Comparison of ENCODE assay signal across 32 cellular contexts in the genomic region with DNA sequence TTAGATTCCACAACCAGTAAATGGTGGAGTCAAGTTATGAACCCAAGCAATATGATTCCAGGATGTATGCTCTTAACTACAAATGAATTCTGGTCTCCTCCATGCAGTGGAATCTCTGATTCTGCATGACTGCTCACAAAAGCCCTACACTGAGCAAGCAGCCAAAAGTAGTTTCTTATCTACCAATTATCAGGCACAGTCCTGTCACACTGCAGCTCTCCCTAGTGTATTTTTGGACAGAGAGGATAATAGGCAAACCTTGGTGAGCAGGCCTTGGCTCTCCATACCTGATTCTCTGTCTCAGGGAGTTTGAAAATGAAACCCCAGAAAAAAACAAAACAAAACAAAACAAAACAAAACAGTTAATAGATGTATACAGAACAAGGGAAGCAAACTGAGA. TPM values are rescaled to one million over a fixed set of nuclear protein-coding genes. Genes with fewer than 3 reads are reported as not detected.
DNase-seq lines count a peak whose midpoint lies in the region; ATAC-seq, FAIRE-seq and TF ChIP-seq lines count a peak whose summit lies in the region.
"Had no signal": no experiment of that assay in that cellular context is flagged by ENCODE, and none has a peak within 500 bp of the region (broad histone marks: within the 10 kb centered on the region; RNA-seq: fewer than 3 reads in every experiment).

No MANE protein-coding gene starts in this region.

- no peaks in the 10 kb centered on the region for H4K20me1 ChIP-seq in astrocyte (ENCODE audit: insufficient read depth, low read length)

- no peaks in the 10 kb centered on the region for H3K27me3 Mint-ChIP-seq in astrocyte (ENCODE audit: low read depth, unreplicated experiment)
- H3K27me3 Mint-ChIP-seq: activated T-cell treated with anti-CD3 and anti-CD28 coated beads, Interleukin-2, amount 50 U/mL, for 24 hours had no signal

- H3K4me1 Mint-ChIP-seq in astrocyte (ENCODE audit: low read depth, unreplicated experiment): no peaks in the 10 kb centered on the region

- no peaks in the 10 kb centered on the region for H3K4me1 ChIP-seq in astrocyte (ENCODE audit: insufficient read depth, low read length)

- no peak overlapping the region for H3K27ac ChIP-seq in astrocyte (ENCODE audit: low read depth, low read length)
- H3K27ac ChIP-seq: adrenal gland, C4-2B, spleen, suprapubic skin had no signal

- H3K36me3 Mint-ChIP-seq in astrocyte (ENCODE audit: low read depth, unreplicated experiment): peaks cover 5% of the 10 kb centered on the region
- H3K36me3 Mint-ChIP-seq: memory B cell; stimulated activated naive B cell treated with anti-CD40 and anti-IgM and Interleukin-4, amounts not matched to agents 10 μg/mL and 1 μg/mL and 100 μg/mL, for 72 hours; T-cell had no signal

- no peaks in the 10 kb centered on the region for H3K27me3 ChIP-seq in astrocyte (ENCODE audit: insufficient read depth, low read length)
- H3K27me3 ChIP-seq: adrenal gland, spleen, suprapubic skin had no signal

- H2AFZ ChIP-seq in astrocyte (ENCODE audit: low read depth, low read length): no peak overlapping the region

- no peak overlapping the region for H3K4me3 ChIP-seq in astrocyte (ENCODE audit: insufficient read depth, low read depth, low read length)
- H3K4me3 ChIP-seq: adrenal gland, HAP-1, spleen, suprapubic skin had no signal

- no peaks in the 10 kb centered on the region for H3K36me3 ChIP-seq in astrocyte (ENCODE audit: insufficient read depth, low read length)
- H3K36me3 ChIP-seq: adrenal gland, HAP-1, spleen, suprapubic skin had no signal

- H3K4me2 ChIP-seq in astrocyte (ENCODE audit: low read length): no peak overlapping the region

- peak; percentile 34 for ATAC-seq in Right ventricle myocardium superior (ENCODE audit: poor library complexity)
- ATAC-seq in left ventricle myocardium superior: peak; percentile 47
- ATAC-seq in HG03342 (IDR thresholded peaks at IDR 0.05; ENCODE audit: unreplicated experiment): no peak
- ATAC-seq: activated CD4-positive, alpha-beta T cell treated with anti-CD3 and anti-CD28 coated beads for 36 hours; PC-3; stimulated activated naive B cell treated with anti-CD40 and anti-IgM and Interleukin-4, amounts not matched to agents 10 μg/mL and 1 μg/mL and 100 μg/mL, for 72 hours; T-cell had no signal

- peak overlapping the region; percentile 38 for H3K27ac Mint-ChIP-seq in astrocyte (ENCODE audit: unreplicated experiment)
- H3K27ac Mint-ChIP-seq: activated CD4-positive, alpha-beta T cell treated with anti-CD3 and anti-CD28 coated beads for 36 hours; activated T-cell treated with anti-CD3 and anti-CD28 coated beads, Interleukin-2, amount 50 U/mL, for 24 hours; memory B cell; stimulated activated naive B cell treated with anti-CD40 and anti-IgM and Interleukin-4, amounts not matched to agents 10 μg/mL and 1 μg/mL and 100 μg/mL, for 72 hours; T-cell had no signal

- H3K4me3 Mint-ChIP-seq in astrocyte (ENCODE audit: unreplicated experiment): no peak overlapping the region
- H3K4me3 Mint-ChIP-seq: activated CD4-positive, alpha-beta T cell treated with anti-CD3 and anti-CD28 coated beads for 36 hours; activated T-cell treated with anti-CD3 and anti-CD28 coated beads, Interleukin-2, amount 50 U/mL, for 24 hours; memory B cell; stimulated activated naive B cell treated with anti-CD40 and anti-IgM and Interleukin-4, amounts not matched to agents 10 μg/mL and 1 μg/mL and 100 μg/mL, for 72 hours; T-cell had no signal

- H3K9me3 ChIP-seq in astrocyte (ENCODE audit: insufficient read depth, low read depth, low read length): no peaks in the 10 kb centered on the region
- H3K9me3 ChIP-seq: adrenal gland, HAP-1, spleen, suprapubic skin had no signal

- H3K9me3 Mint-ChIP-seq in astrocyte (ENCODE audit: unreplicated experiment): no peaks in the 10 kb centered on the region
- H3K9me3 Mint-ChIP-seq: activated T-cell treated with anti-CD3 and anti-CD28 coated beads, Interleukin-2, amount 50 U/mL, for 24 hours; memory B cell; stimulated activated naive B cell treated with anti-CD40 and anti-IgM and Interleukin-4, amounts not matched to agents 10 μg/mL and 1 μg/mL and 100 μg/mL, for 72 hours; T-cell had no signal

- intact Hi-C loops in Right ventricle myocardium superior (cut with DNase I): no loop called here
- intact Hi-C loops in cardiac septum (cut with DNase I): loop anchor here (5.0 kb wide), 2 partner anchors 114 to 529 kb away; a partner anchor contains a TSS
- intact Hi-C loops in left ventricle myocardium superior (cut with micrococcal nuclease): loop anchor here (10.0 kb wide), 1 partner anchor 266 kb away; a partner anchor contains a TSS

- CTCF ChIA-PET in GM10248 (lab: Yijun Ruan, JAX): interaction anchor here (1.3 to 1.5 kb wide), 2 partner anchors 116 to 579 kb away, joined by 3 to 7 read pairs; a partner anchor contains a TSS

- DNase-seq in Right ventricle myocardium superior (no peak), cardiac septum (ENCODE audit: low spot score) (no peak), astrocyte (ENCODE audit: low read depth) (no peak), left ventricle myocardium superior (no peak), KG1 (lab: John Stamatoyannopoulos, UW) (no peak), GM10248 (ENCODE audit: extremely low spot score) (no peak)
- no peak for DNase-seq in stimulated activated CD4-positive, alpha-beta T cell treated with anti-CD3 and anti-CD28 coated beads, Interleukin-15, amount 100 ng/mL, for 24 hours
- DNase-seq: activated CD4-positive, alpha-beta T cell treated with anti-CD3 and anti-CD28 coated beads for 36 hours; activated naive CD4-positive, alpha-beta T cell; activated T-cell treated with anti-CD3 and anti-CD28 coated beads, Interleukin-2, amount 50 U/mL, for 24 hours; adrenal gland; cortex of kidney; NCI-H1092; NCI-H1930; NCI-H446; NCI-H82; nucleus accumbens; PC-3; SIG-M5; spleen; stimulated activated CD4-positive, alpha-beta T cell treated with anti-CD3 and anti-CD28 coated beads, Interleukin-4, amount 100 ng/mL, for 1 hour; stimulated activated naive B cell treated with anti-CD40 and anti-IgM and Interleukin-4, amounts not matched to agents 10 μg/mL and 1 μg/mL and 100 μg/mL, for 72 hours; T-cell had no signal

- H3K79me2 ChIP-seq in astrocyte (ENCODE audit: insufficient read depth, low read length): peaks cover 16% of the 10 kb centered on the region

- no peak overlapping the region for H3K9ac ChIP-seq in astrocyte (ENCODE audit: low read length)

- no peak for FAIRE-seq in astrocyte (lab: Jason Lieb, UNC)
- FAIRE-seq: bronchial epithelial cell, endometrium, GM12892, urothelium cell line had no signal

- POLR2A ChIA-PET in GM10248 (lab: Yijun Ruan, JAX): no interaction called here

- TF ChIP-seq CTCF in astrocyte (IDR thresholded peaks at IDR 0.05; ENCODE audit: insufficient read depth, low read depth, low read length) (no peak), GM10248 (IDR thresholded peaks at IDR 0.05; ENCODE audit: control extremely low read depth, extremely low read depth, low read depth, missing control alignments) (no peak)

RNA-seq across cellular contexts. Expression of a gene that starts 3.5 kb away (rescaled TPM):
- total RNA-seq in Right ventricle myocardium superior (192 TPM), cardiac septum (155 TPM), astrocyte (534 and 562 TPM in 2 replicates), left ventricle myocardium superior (223 TPM)
